ENCODE assay signal across 24 cellular contexts in the genomic region with DNA sequence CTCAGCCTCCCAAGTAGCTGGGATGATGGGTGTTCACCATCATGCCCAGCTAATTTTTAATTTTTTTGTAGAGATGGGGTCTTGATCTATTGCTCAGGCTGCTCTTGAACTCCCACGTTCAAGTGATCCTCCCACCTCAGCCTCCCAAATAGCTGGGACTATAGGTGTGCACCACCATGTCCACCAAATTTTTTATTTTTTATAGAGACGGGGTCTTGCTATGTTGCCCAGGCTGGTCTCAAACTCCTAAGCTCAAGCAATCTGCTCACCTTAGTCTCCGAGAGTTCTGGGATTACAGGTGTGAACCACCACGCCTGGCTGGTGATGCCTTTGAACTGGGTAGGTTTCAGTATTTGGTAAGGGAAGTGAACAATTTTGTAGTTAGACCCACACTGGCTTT. TPM values are rescaled to one million over a fixed set of nuclear protein-coding genes. Genes with fewer than 3 reads are reported as not detected.
DNase-seq lines count a peak whose midpoint lies in the region; ATAC-seq and TF ChIP-seq lines count a peak whose summit lies in the region.
"Had no signal": no experiment of that assay in that cellular context is flagged by ENCODE, and none has a peak within 500 bp of the region (broad histone marks: within the 10 kb centered on the region; RNA-seq: fewer than 3 reads in every experiment).

No MANE protein-coding gene starts in this region.

- TF ChIP-seq POLR2A in tibial nerve (IDR thresholded peaks at IDR 0.05) (no peak), esophagus muscularis mucosa (IDR thresholded peaks at IDR 0.05; ENCODE audit: low read depth) (no peak)

- TF ChIP-seq CTCF in PC-9 (conservative IDR thresholded peaks at IDR 0.05), result no peak
- no peak for TF ChIP-seq CTCF in lower lobe of right lung (IDR thresholded peaks at IDR 0.05)
- TF ChIP-seq CTCF in tibial nerve (IDR thresholded peaks at IDR 0.05), result no peak
- no peak for TF ChIP-seq CTCF in esophagus muscularis mucosa (IDR thresholded peaks at IDR 0.05)

- H3K4me2 ChIP-seq in PC-9, result peak overlapping the region; percentile 83

- 0 out of 2 replicates have a peak, but pooled peaks cover 5% of the 10 kb centered on the region for H3K79me2 ChIP-seq in PC-9 (ENCODE audit: low read depth)

- no peak for DNase-seq in PC-9
- DNase-seq in lower lobe of right lung, result no peak
- no peak for DNase-seq in tibial nerve (ENCODE audit: low spot score in 2 of 2)
- no peak for DNase-seq in activated gamma-delta T cell treated with Interleukin-2 at 50 U/mL for 16 hours
- DNase-seq in esophagus muscularis mucosa (ENCODE audit: extremely low spot score), result no peak
- no peak for DNase-seq in NCI-H446 (lab: John Stamatoyannopoulos, UW)
- DNase-seq: activated CD4-positive, alpha-beta T cell treated with anti-CD3 and anti-CD28 coated beads, Interleukin-2, amount 50 U/mL, for 4 hours; activated CD4-positive, CD25-positive, alpha-beta regulatory T cell; activated CD8-positive, alpha-beta memory T cell treated with anti-CD3 and anti-CD28 coated beads, Interleukin-2, amount 50 U/mL, for 48 hours; anterior cingulate cortex; NCI-H1092; NCI-H187 treated with DMSO at 0.1 percent for 48 hours; NK-92 treated with Interleukin-12 subunit alpha and Interleukin-12 subunit beta, amount 100 ng/mL, for 24 hours; stimulated activated CD4-positive, alpha-beta T cell treated with anti-CD3 and anti-CD28 coated beads, Interleukin-4, amount 100 ng/mL, for 24 hours had no signal

- H4K20me1 ChIP-seq in PC-9 (ENCODE audit: insufficient read depth), result no peaks in the 10 kb centered on the region

- TF ChIP-seq EP300 in tibial nerve (IDR thresholded peaks at IDR 0.05) (no peak), esophagus muscularis mucosa (IDR thresholded peaks at IDR 0.05) (no peak)

- H3K4me1 ChIP-seq in PC-9 (replicated peaks; ENCODE audit: insufficient read depth), result peaks cover 46% of the 10 kb centered on the region
- no peaks in the 10 kb centered on the region for H3K4me1 ChIP-seq in lower lobe of right lung
- H3K4me1 ChIP-seq in tibial nerve, result peaks cover 0 to 89% (median 26%) of the 10 kb centered on the region in 4 donors
- peaks cover 0 to 17% (median 13%) of the 10 kb centered on the region in 4 donors for H3K4me1 ChIP-seq in esophagus muscularis mucosa

- 88 to 94% methylated on average over 4 of the region's 4 CpGs for WGBS in tibial nerve, 2 donors
- WGBS in esophagus muscularis mucosa, result 100% methylated on average over 4 of the region's 4 CpGs

- H3K27ac ChIP-seq in PC-9 (peak overlapping the region; percentile 91), cingulate gyrus (ENCODE audit: low read depth, low read length) (peak overlapping the region; percentile 91), lower lobe of right lung (peak overlapping the region; percentile 57), tibial nerve (peak overlapping the region in 3 of 4 donors; percentile 71 to 93 (median 90)), esophagus muscularis mucosa (replicated peaks in 1 of 4) (no peak overlapping the region)
- H3K27ac ChIP-seq: SJCRH30, vagina had no signal

- POLR2A ChIA-PET in PC-9 (lab: Charles Lee; ENCODE audit: unreplicated experiment), result interaction anchor here (0.6 to 0.7 kb wide), 3 partner anchors 30 to 473 kb away, joined by 3 to 19 read pairs (median 13); no protein-coding TSS in a partner anchor

- H2AFZ ChIP-seq in PC-9, result no peak overlapping the region

- no peaks in the 10 kb centered on the region for H3K9me2 ChIP-seq in PC-9 (ENCODE audit: insufficient read depth)

- ATAC-seq in lower lobe of right lung (no peak), GM19395 (IDR thresholded peaks at IDR 0.05; ENCODE audit: unreplicated experiment) (no peak)

- H3K9me3 ChIP-seq in PC-9 (ENCODE audit: insufficient read depth, low read depth) (no peaks in the 10 kb centered on the region), lower lobe of right lung (no peaks in the 10 kb centered on the region), tibial nerve (no peaks in the 10 kb centered on the region), esophagus muscularis mucosa (no peaks in the 10 kb centered on the region)
- H3K9me3 ChIP-seq: prostate gland, SJCRH30, suprapubic skin, vagina had no signal

- H3K27me3 ChIP-seq in PC-9 (ENCODE audit: insufficient read depth, low read depth) (no peaks in the 10 kb centered on the region), lower lobe of right lung (ENCODE audit: low read depth) (no peaks in the 10 kb centered on the region), tibial nerve (no peaks in the 10 kb centered on the region), esophagus muscularis mucosa (peaks cover 0 to 11% (median 0%) of the 10 kb centered on the region in 4 donors)
- H3K27me3 ChIP-seq: SJCRH30, vagina had no signal

- CTCF ChIA-PET in PC-9 (lab: Charles Lee), result no interaction called here

- BruUV-seq in PC-9 (replicated peaks; lab: Mats Ljungman, UMichigan), result no TSS peak

- H3K36me3 ChIP-seq in PC-9 (ENCODE audit: low read depth) (no peaks in the 10 kb centered on the region), lower lobe of right lung (no peaks in the 10 kb centered on the region), tibial nerve (no peaks in the 10 kb centered on the region), esophagus muscularis mucosa (no peaks in the 10 kb centered on the region)
- H3K36me3 ChIP-seq: prostate gland, SJCRH30, suprapubic skin, vagina had no signal

- peaks cover 35% of the 10 kb centered on the region; the same call in 1 of the 2 replicates for H3F3A ChIP-seq in PC-9 (ENCODE audit: insufficient read depth, low read depth)

- intact Hi-C loops in PC-9 (cut with micrococcal nuclease; ENCODE audit: unreplicated experiment) (loop anchor here (5.0 kb wide), 1 partner anchor 37 kb away; no protein-coding TSS in a partner anchor), lower lobe of right lung (cut with DNase I) (no loop called here), esophagus muscularis mucosa (cut with DNase I) (no loop called here)

- H3K4me3 ChIP-seq in PC-9, result no peak overlapping the region
- H3K4me3 ChIP-seq in lower lobe of right lung, result no peak overlapping the region
- no peak overlapping the region for H3K4me3 ChIP-seq in tibial nerve
- H3K4me3 ChIP-seq in esophagus muscularis mucosa, result no peak overlapping the region
- H3K4me3 ChIP-seq: prostate gland, suprapubic skin, vagina had no signal

RNA-seq across cellular contexts. Expression of a gene that starts 30.1 kb away (rescaled TPM):
- total RNA-seq in PC-9 (2021) (3.5 and 4.8 TPM in 2 replicates), lower lobe of right lung (2.5 TPM), tibial nerve (10 to 100 TPM; 11.9 to 31.6 (median 21.6) TPM), esophagus muscularis mucosa (under 1 TPM in 3 of 4 donors, not detected in 1; 0.50 to 0.92 (median 0.52) TPM)
- total RNA-seq: cardiac septum, H4, lung microvascular endothelial cell, myocyte, SJCRH30, vagina had no signal

RNA-seq across cellular contexts. Expression of a gene that starts 43.9 kb away (rescaled TPM):
- total RNA-seq in PC-9 (2021) (6.8 and 11.2 TPM in 2 replicates), lower lobe of right lung (36.7 TPM), tibial nerve (10 to 100 TPM in 2 of 4 donors, 1 to 10 TPM in 2; 4.8 to 22.8 (median 10.2) TPM), esophagus muscularis mucosa (10 to 100 TPM in 1 of 4 donors, 1 to 10 TPM in 3; 5.8 to 19.9 (median 7.3) TPM)
- total RNA-seq: SJCRH30 had no signal

Comparison
In these comparisons a context has a peak if more than half of its experiments do, and no peak if none do; other contexts are left out.
1. H3K27ac ChIP-seq: peak in PC-9 (single experiment), cingulate gyrus (single experiment), lower lobe of right lung (single experiment) and tibial nerve (3 of 4); none in esophagus muscularis mucosa (0 of 4).